ENCODE assay signal across 8 cellular contexts in the genomic region with DNA sequence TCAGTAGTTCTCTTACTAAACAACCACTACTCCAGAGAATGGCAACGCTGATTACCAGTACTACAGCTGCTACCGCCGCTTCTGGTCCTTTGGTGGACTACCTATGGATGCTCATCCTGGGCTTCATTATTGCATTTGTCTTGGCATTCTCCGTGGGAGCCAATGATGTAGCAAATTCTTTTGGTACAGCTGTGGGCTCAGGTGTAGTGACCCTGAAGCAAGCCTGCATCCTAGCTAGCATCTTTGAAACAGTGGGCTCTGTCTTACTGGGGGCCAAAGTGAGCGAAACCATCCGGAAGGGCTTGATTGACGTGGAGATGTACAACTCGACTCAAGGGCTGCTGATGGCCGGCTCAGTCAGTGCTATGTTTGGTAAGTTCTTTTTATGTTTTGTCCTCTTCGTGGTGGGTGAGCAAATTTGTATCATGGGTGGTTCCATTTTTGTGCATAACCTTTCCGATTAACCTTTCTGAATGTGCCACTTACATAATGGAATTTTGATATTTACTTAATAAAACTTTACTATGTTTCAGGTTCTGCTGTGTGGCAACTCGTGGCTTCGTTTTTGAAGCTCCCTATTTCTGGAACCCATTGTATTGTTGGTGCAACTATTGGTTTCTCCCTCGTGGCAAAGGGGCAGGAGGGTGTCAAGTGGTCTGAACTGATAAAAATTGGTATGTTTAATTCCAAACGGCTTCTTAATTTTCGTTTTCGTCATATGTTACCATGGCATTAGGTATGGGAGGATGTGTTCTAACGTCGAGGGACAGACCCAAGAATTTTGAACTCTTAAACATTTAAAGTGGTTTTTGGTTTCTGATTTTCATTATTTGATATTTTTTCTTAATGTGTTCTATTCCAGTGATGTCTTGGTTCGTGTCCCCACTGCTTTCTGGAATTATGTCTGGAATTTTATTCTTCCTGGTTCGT. TPM values are rescaled to one million over a fixed set of nuclear protein-coding genes. Genes with fewer than 3 reads are reported as not detected.
A peak's percentile ranks its signal among the peaks of the same experiment; 100 is the strongest.
DNase-seq lines count a peak whose midpoint lies in the region; ATAC-seq and TF ChIP-seq lines count a peak whose summit lies in the region.

No MANE protein-coding gene starts in this region.

- H3K4me1 ChIP-seq in sigmoid colon, result peaks cover 0 to 38% (median 28%) of the 10 kb centered on the region in 4 donors

- no peak for TF ChIP-seq POLR2A in sigmoid colon (IDR thresholded peaks at IDR 0.05)

- no peaks in the 10 kb centered on the region for H3K9me3 Mint-ChIP-seq in T-cell

- WGBS in sigmoid colon, 2 donors, result 47 to 60% methylated on average over 21 of the region's 21 CpGs

- no peak for TF ChIP-seq EP300 in sigmoid colon (IDR thresholded peaks at IDR 0.05)

- POLR2A ChIA-PET in T-cell (lab: Charles Lee), result interaction anchor here (0.7 to 1.0 kb wide), 4 partner anchors 10 to 1800 kb away, joined by 3 to 4 read pairs (median 3); no protein-coding TSS in a partner anchor

- H3K9me3 ChIP-seq in sigmoid colon, result no peaks in the 10 kb centered on the region

- CTCF ChIA-PET in T-cell (lab: Charles Lee), result interaction anchor here (0.6 to 4.6 kb wide), 8 partner anchors 7 to 957 kb away, joined by 3 to 26 read pairs (median 4); no protein-coding TSS in a partner anchor

- peak overlapping the region; percentile 85 to 92 (median 88) for H3K4me3 Mint-ChIP-seq in T-cell

- intact Hi-C loops in sigmoid colon (cut with DNase I), result loop anchor here (5.0 kb wide), 3 partner anchors 370 to 750 kb away; partner anchors contain the start of genes MERTK, ZC3H6 and ZC3H8

- TF ChIP-seq CTCF in AG10803 (conservative IDR thresholded peaks at IDR 0.05; ENCODE audit: low read length), result no peak
- TF ChIP-seq CTCF in fibroblast of the aortic adventitia (IDR thresholded peaks at IDR 0.05; ENCODE audit: insufficient read depth, low read length), result no peak
- no peak for TF ChIP-seq CTCF in sigmoid colon (IDR thresholded peaks at IDR 0.05)

- H3K27me3 Mint-ChIP-seq in T-cell, result no peaks in the 10 kb centered on the region

- peak overlapping the region; percentile 98 to 100 (median 99) for H3K27ac ChIP-seq in sigmoid colon

- H3K36me3 Mint-ChIP-seq in T-cell, result peaks cover 47% of the 10 kb centered on the region

- DNase-seq in AG10803 (ENCODE audit: low read depth) (no peak), H7 (no peak), T-cell (no peak), fibroblast of the aortic adventitia (ENCODE audit: low read depth) (no peak), sigmoid colon (peak; percentile 33), COLO829 (ENCODE audit: low spot score) (no peak), mesenteric fat pad (ENCODE audit: low spot score) (no peak), iPS-NIHi11 (ENCODE audit: low spot score) (no peak)

- H3K27ac Mint-ChIP-seq in T-cell, result peak overlapping the region; percentile 81

- peaks cover 66 to 70% (median 66%) of the 10 kb centered on the region in 3 donors for H3K4me1 Mint-ChIP-seq in T-cell

- no peaks in the 10 kb centered on the region for H3K27me3 ChIP-seq in H7 (ENCODE audit: control insufficient read depth, insufficient read depth, low read length)
- no peaks in the 10 kb centered on the region for H3K27me3 ChIP-seq in sigmoid colon

- no peak for ATAC-seq in T-cell (replicated peaks in 1 of 4)

- H3K36me3 ChIP-seq in H7 (replicated peaks; ENCODE audit: control insufficient read depth, insufficient read depth, low read length), result peaks cover 25% of the 10 kb centered on the region
- peaks cover 0 to 47% (median 6%) of the 10 kb centered on the region in 4 donors for H3K36me3 ChIP-seq in sigmoid colon

- H3K4me3 ChIP-seq in AG10803 (ENCODE audit: low read length) (peak overlapping the region; percentile 82), H7 (ENCODE audit: insufficient read depth, low read depth, low read length) (peak overlapping the region; percentile 93), fibroblast of the aortic adventitia (ENCODE audit: low read depth, low read length) (peak overlapping the region; percentile 97), sigmoid colon (peak overlapping the region; percentile 87 to 99 (median 94))

RNA-seq across cellular contexts. Expression of gene SLC20A1, which starts 1.3 kb away (rescaled TPM):
- 33.6 and 34.3 TPM in 2 replicates for total RNA-seq in H7 (2014; rRNA removed; shearing (Covaris generic))
- total RNA-seq in T-cell (100 to 1,000 TPM in 2 of 5 donors, 10 to 100 TPM in 3; 65.8 to 135 (median 83.0) TPM), fibroblast of the aortic adventitia (ENCODE audit: low replicate concordance) (127 and 134 TPM in 2 replicates), sigmoid colon (10 to 100 TPM; 11.4 to 25.1 (median 14.3) TPM), mesenteric fat pad (46.5 TPM)
- 10 to 100 TPM; 18.0 to 34.9 (median 31.0) TPM for polyA plus RNA-seq in sigmoid colon
